7 cellular contexts compared by ENCODE assay signal in genomic region chr11:118609380-118610219, GRCh38. TPM values are rescaled to one million over a fixed set of nuclear protein-coding genes. Genes with fewer than 3 reads are reported as not detected.
DNase-seq lines count a peak whose midpoint lies in the region; ATAC-seq and TF ChIP-seq lines count a peak whose summit lies in the region.

No MANE protein-coding gene starts in this region.

- H3K27me3 ChIP-seq in left lung: peaks cover 4 to 61% of the 10 kb centered on the region in 2 donors

- no peak for TF ChIP-seq CTCF in left lung (IDR thresholded peaks at IDR 0.05)

- intact Hi-C loops in left lung (cut with DNase I): loop anchor here in 1 of 2 donors (10.0 kb wide), 1 partner anchor 45 kb away; no protein-coding TSS in a partner anchor

- no peak overlapping the region for H3K4me3 ChIP-seq in SK-N-MC
- H3K4me3 ChIP-seq in left lung: peak overlapping the region; percentile 53 to 60

- no peaks in the 10 kb centered on the region for H3K9me3 ChIP-seq in SK-N-MC (ENCODE audit: low read depth, low read length)
- H3K9me3 ChIP-seq in left lung: no peaks in the 10 kb centered on the region

- no peaks in the 10 kb centered on the region for H3K36me3 ChIP-seq in SK-N-MC (ENCODE audit: insufficient read depth, low read length)
- peaks cover 0 to 5% of the 10 kb centered on the region in 2 donors for H3K36me3 ChIP-seq in left lung

- DNase-seq in SK-N-MC (ENCODE audit: low read depth, low spot score): no peak
- peak; percentile 68 for DNase-seq in astrocyte of the hippocampus (ENCODE audit: low read depth, low spot score)
- no peak for DNase-seq in left lung
- DNase-seq in stimulated activated CD8-positive, alpha-beta memory T cell treated with anti-CD3 and anti-CD28 coated beads, Interleukin-12 subunit alpha, Interleukin-12 subunit beta, amount 100 ng/mL, for 4 hours (ENCODE audit: low read depth): peak; percentile 23
- DNase-seq in NCI-H2196 treated with DMSO at 0.1 percent for 48 hours (lab: John Stamatoyannopoulos, UW; ENCODE audit: unreplicated experiment): no peak
- no peak for DNase-seq in NCI-H1930 (lab: John Stamatoyannopoulos, UW)

- H3K9ac ChIP-seq in SK-N-MC (ENCODE audit: insufficient read length): peak overlapping the region; percentile 8

- H3K27ac ChIP-seq in SK-N-MC: no peak overlapping the region
- H3K27ac ChIP-seq in left lung: peak overlapping the region; percentile 83 to 84

- H3K4me1 ChIP-seq in left lung: peaks cover 15 to 63% of the 10 kb centered on the region in 2 donors

- ATAC-seq in left lung (no peak), GM18520 (IDR thresholded peaks at IDR 0.05; ENCODE audit: unreplicated experiment) (no peak)

RNA-seq across cellular contexts. Expression of gene PHLDB1, which starts 2.2 kb away (rescaled TPM):
- total RNA-seq in left lung: 100 to 1,000 TPM in 1 of 2 donors, 10 to 100 TPM in 1; 76.5 to 120 TPM

RNA-seq across cellular contexts. Expression of gene ARCN1, which starts 37.4 kb away (rescaled TPM):
- total RNA-seq in left lung: 100 to 1,000 TPM; 141 to 163 TPM

RNA-seq across cellular contexts. Expression of gene IFT46, which starts 43.9 kb away (rescaled TPM):
- 10 to 100 TPM; 15.6 to 19.1 TPM for total RNA-seq in left lung

Comparison
In these comparisons a context has a peak if more than half of its experiments do, and no peak if none do; other contexts are left out.
1. DNase-seq: peak in astrocyte of the hippocampus (single experiment) and stimulated activated CD8-positive, alpha-beta memory T cell treated with anti-CD3 and anti-CD28 coated beads, Interleukin-12 subunit alpha, Interleukin-12 subunit beta, amount 100 ng/mL, for 4 hours (single experiment); none in SK-N-MC (single experiment), left lung (0 of 2), NCI-H2196 treated with DMSO at 0.1 percent for 48 hours (single experiment) and NCI-H1930 (0 of 2).